Comparison of ENCODE assay signal across 23 cellular contexts in the genomic region with DNA sequence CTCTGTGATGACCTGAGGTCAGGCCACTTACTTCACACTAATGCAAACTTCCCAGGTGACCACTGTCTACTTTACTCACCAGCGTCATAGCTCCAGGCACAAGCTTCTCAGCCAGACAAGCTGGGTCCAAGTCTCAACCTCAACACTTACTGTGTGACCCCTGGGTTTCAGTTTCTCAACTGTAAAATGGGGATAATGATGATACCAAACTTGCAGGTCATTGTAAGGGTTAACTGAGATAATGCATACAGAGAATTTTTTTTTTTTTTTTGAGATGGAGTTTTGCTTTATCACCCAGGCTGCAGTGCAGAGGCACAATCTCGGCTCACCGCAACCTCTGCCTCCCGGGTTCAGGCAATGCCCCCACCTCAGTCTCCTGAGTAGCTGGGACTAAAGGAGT. TPM values are rescaled to one million over a fixed set of nuclear protein-coding genes. Genes with fewer than 3 reads are reported as not detected.
A peak's percentile ranks its signal among the peaks of the same experiment; 100 is the strongest.
DNase-seq lines count a peak whose midpoint lies in the region; ATAC-seq, FAIRE-seq and TF ChIP-seq lines count a peak whose summit lies in the region.
"Had no signal": no experiment of that assay in that cellular context is flagged by ENCODE, and none has a peak within 500 bp of the region (broad histone marks: within the 10 kb centered on the region; RNA-seq: fewer than 3 reads in every experiment).

No MANE protein-coding gene starts in this region.

- H3K4me3 Mint-ChIP-seq in GM23338: no peak overlapping the region
- H3K4me3 Mint-ChIP-seq in stimulated activated effector memory CD8-positive, alpha-beta T cell treated with anti-CD3 and anti-CD28 coated beads, Interleukin-12 subunit alpha, Interleukin-12 subunit beta, amount 100 ng/mL, for 72 hours: no peak overlapping the region
- H3K4me3 Mint-ChIP-seq: CD4-positive, alpha-beta memory T cell; HFFc6 had no signal

- peaks cover 7% of the 10 kb centered on the region for H3K9me1 ChIP-seq in K562 (ENCODE audit: control insufficient read depth, insufficient read depth, low read length)

- no peak overlapping the region for H3K27ac Mint-ChIP-seq in GM23338
- H3K27ac Mint-ChIP-seq in stimulated activated effector memory CD8-positive, alpha-beta T cell treated with anti-CD3 and anti-CD28 coated beads, Interleukin-12 subunit alpha, Interleukin-12 subunit beta, amount 100 ng/mL, for 72 hours: peak overlapping the region; percentile 41
- H3K27ac Mint-ChIP-seq: HFFc6 had no signal

- no peak overlapping the region for H3K4me3 ChIP-seq in GM23338
- no peak overlapping the region for H3K4me3 ChIP-seq in K562
- H3K4me3 ChIP-seq in lower lobe of right lung: no peak overlapping the region
- H3K4me3 ChIP-seq in PC-9: no peak overlapping the region
- H3K4me3 ChIP-seq: A549, GM12878 had no signal

- H3K4me2 ChIP-seq in GM23338 (no peak overlapping the region), K562 (ENCODE audit: insufficient read depth, low read length) (no peak overlapping the region), PC-9 (no peak overlapping the region)
- H3K4me2 ChIP-seq: A549 had no signal

- H3K79me2 ChIP-seq in GM23338 (replicated peaks; ENCODE audit: insufficient read depth) (no peaks in the 10 kb centered on the region), K562 (ENCODE audit: control insufficient read depth, insufficient read depth, low read length) (peaks cover 3% of the 10 kb centered on the region; the same call in 2 of the 3 replicates), PC-9 (ENCODE audit: low read depth) (peaks cover 19% of the 10 kb centered on the region; the same call in 1 of the 2 replicates)

- no peak for TF ChIP-seq EP300 in K562 (IDR thresholded peaks at IDR 0.05; ENCODE audit: low read length)

- no peaks in the 10 kb centered on the region; the same call in 1 of the 2 replicates for H3F3A ChIP-seq in GM23338 (replicated peaks; ENCODE audit: low read depth)
- peaks cover 22% of the 10 kb centered on the region; the same call in 1 of the 2 replicates for H3F3A ChIP-seq in PC-9 (ENCODE audit: insufficient read depth, low read depth)

- TF ChIP-seq CTCF in GM23338 (conservative IDR thresholded peaks at IDR 0.05; ENCODE audit: low read depth in 2 of 2) (no peak), RWPE1 (conservative IDR thresholded peaks at IDR 0.05; ENCODE audit: low read depth) (no peak), K562 (IDR thresholded peaks at IDR 0.05 in 2 of 3, conservative IDR thresholded peaks at IDR 0.05 in 1 of 3; ENCODE audit: insufficient read depth in 2 of 3, low read depth in 1 of 3, low read length in 3 of 3) (no peak), lower lobe of right lung (IDR thresholded peaks at IDR 0.05) (no peak), PC-9 (conservative IDR thresholded peaks at IDR 0.05) (no peak)

- peaks cover under 1% of the 10 kb centered on the region; the same call in 1 of the 3 replicates for H3K36me3 Mint-ChIP-seq in GM23338 (ENCODE audit: low read depth)
- H3K36me3 Mint-ChIP-seq in stimulated activated effector memory CD8-positive, alpha-beta T cell treated with anti-CD3 and anti-CD28 coated beads, Interleukin-12 subunit alpha, Interleukin-12 subunit beta, amount 100 ng/mL, for 72 hours: peaks cover 35% of the 10 kb centered on the region

- intact Hi-C loops in K562 (cut with micrococcal nuclease): no loop called here
- intact Hi-C loops in lower lobe of right lung (cut with DNase I): no loop called here
- intact Hi-C loops in left ventricle myocardium superior (cut with micrococcal nuclease): no loop called here
- intact Hi-C loops in PC-9 (cut with micrococcal nuclease; ENCODE audit: unreplicated experiment): loop anchor here (10.0 kb wide), 1 partner anchor 187 kb away; the partner anchor contains the start of genes S100PBP and YARS1

- FAIRE-seq in K562 (lab: Jason Lieb, UNC): no peak
- FAIRE-seq: A549, D721Med, GM12878, H1 had no signal

- CTCF ChIA-PET in RWPE1 (lab: Yijun Ruan, JAX): interaction anchor here (0.6 to 1.7 kb wide), 2 partner anchors 10 to 382 kb away, joined by 3 to 7 read pairs; no protein-coding TSS in a partner anchor
- CTCF ChIA-PET in K562 (lab: Yijun Ruan, JAX; ENCODE audit: low intra/inter-chr PET ratio): no interaction called here
- CTCF ChIA-PET in PC-9 (lab: Charles Lee): interaction anchor here (1.1 kb wide), 1 partner anchor 10 kb away, joined by 3 read pairs; no protein-coding TSS in a partner anchor

- TF ChIP-seq POLR2A in K562 (conservative IDR thresholded peaks at IDR 0.05): no peak

- 46% methylated on average over 4 of the region's 4 CpGs for WGBS in K562 (ENCODE audit: insufficient coverage, low coverage, missing lambda C conversion rate)

- H3K4me1 ChIP-seq in GM23338 (ENCODE audit: insufficient read depth): peaks cover 9% of the 10 kb centered on the region
- peaks cover 4 to 30% of the 10 kb centered on the region in 2 experiments for H3K4me1 ChIP-seq in K562 (replicated peaks in 1 of 2; ENCODE audit: control insufficient read depth in 2 of 2, insufficient read depth in 2 of 2, low read length in 2 of 2)
- H3K4me1 ChIP-seq in lower lobe of right lung: peaks cover 38% of the 10 kb centered on the region
- peaks cover 8% of the 10 kb centered on the region for H3K4me1 ChIP-seq in PC-9 (replicated peaks; ENCODE audit: insufficient read depth)

- POLR2A ChIA-PET in RWPE1 (lab: Yijun Ruan, JAX; ENCODE audit: low non-redundant PET) (no interaction called here), K562 (lab: Yijun Ruan, JAX) (interaction anchor here (1.4 to 2.4 kb wide), 3 partner anchors 9 to 16 kb away, joined by 4 to 13 read pairs (median 4); no protein-coding TSS in a partner anchor), PC-9 (lab: Charles Lee; ENCODE audit: unreplicated experiment) (no interaction called here)

- H3K36me3 ChIP-seq in GM23338 (ENCODE audit: insufficient read depth): no peaks in the 10 kb centered on the region
- peaks cover 34% of the 10 kb centered on the region; the same call in 2 of the 3 replicates for H3K36me3 ChIP-seq in K562 (ENCODE audit: control insufficient read depth, insufficient read depth, low read length)
- H3K36me3 ChIP-seq in lower lobe of right lung: no peaks in the 10 kb centered on the region
- peaks cover 14% of the 10 kb centered on the region for H3K36me3 ChIP-seq in PC-9 (ENCODE audit: low read depth)

- no peak for TF ChIP-seq RAD21 in K562 (CRISPR knock-in tag; conservative IDR thresholded peaks at IDR 0.05 in 1 of 2, IDR thresholded peaks at IDR 0.05 in 1 of 2)

- H3K27me3 ChIP-seq in GM23338 (ENCODE audit: insufficient read depth): no peaks in the 10 kb centered on the region
- no peaks in the 10 kb centered on the region for H3K27me3 ChIP-seq in K562 (ENCODE audit: control insufficient read depth in 2 of 2, insufficient read depth in 2 of 2, low read length in 2 of 2)
- H3K27me3 ChIP-seq in lower lobe of right lung (ENCODE audit: low read depth): no peaks in the 10 kb centered on the region
- no peaks in the 10 kb centered on the region for H3K27me3 ChIP-seq in PC-9 (ENCODE audit: insufficient read depth, low read depth)

- no peak overlapping the region for H3K9ac ChIP-seq in K562 (ENCODE audit: insufficient read depth in 1 of 2, low read depth in 2 of 2, low read length in 2 of 2)

- H3K9me3 Mint-ChIP-seq in GM23338: no peaks in the 10 kb centered on the region
- no peaks in the 10 kb centered on the region for H3K9me3 Mint-ChIP-seq in stimulated activated effector memory CD8-positive, alpha-beta T cell treated with anti-CD3 and anti-CD28 coated beads, Interleukin-12 subunit alpha, Interleukin-12 subunit beta, amount 100 ng/mL, for 72 hours
- H3K9me3 Mint-ChIP-seq: CD4-positive, alpha-beta memory T cell; HFFc6 had no signal

- H3K9me2 ChIP-seq in GM23338 (ENCODE audit: insufficient read depth): no peaks in the 10 kb centered on the region; the same call in 1 of the 2 replicates
- no peaks in the 10 kb centered on the region for H3K9me2 ChIP-seq in PC-9 (ENCODE audit: insufficient read depth)

- H2AFZ ChIP-seq in GM23338 (no peak overlapping the region), K562 (ENCODE audit: low read depth, low read length) (no peak overlapping the region), PC-9 (no peak overlapping the region)

- H4K20me1 ChIP-seq in GM23338 (replicated peaks; ENCODE audit: insufficient read depth): peaks cover 7% of the 10 kb centered on the region; the same call in 1 of the 2 replicates
- H4K20me1 ChIP-seq in K562 (replicated peaks; ENCODE audit: control insufficient read depth, insufficient read depth, low read length): peaks cover 40% of the 10 kb centered on the region
- H4K20me1 ChIP-seq in PC-9 (ENCODE audit: insufficient read depth): peaks cover 4% of the 10 kb centered on the region; the same call in 1 of the 2 replicates

- 0 out of 2 replicates have a peak overlapping the region, but pooled peaks have one; percentile 59 for H3K27ac ChIP-seq in GM23338 (ENCODE audit: low read depth)
- peak overlapping the region; percentile 32 for H3K27ac ChIP-seq in RWPE1
- no peak overlapping the region for H3K27ac ChIP-seq in K562 (ENCODE audit: extremely low read depth, low read depth, low read length)
- H3K27ac ChIP-seq in lower lobe of right lung: no peak overlapping the region
- no peak overlapping the region for H3K27ac ChIP-seq in PC-9
- H3K27ac ChIP-seq: A549 had no signal

- DNase-seq in GM23338 (ENCODE audit: low spot score) (no peak), RWPE1 (ENCODE audit: low spot score) (no peak), K562 (ENCODE audit: extremely low read depth in 1 of 4, low spot score in 3 of 4) (no peak), lower lobe of right lung (no peak), left ventricle myocardium superior (no peak), PC-9 (no peak), NCI-H2227 (lab: John Stamatoyannopoulos, UW; ENCODE audit: unreplicated experiment) (no peak)
- no peak for DNase-seq in stimulated activated effector memory CD8-positive, alpha-beta T cell treated with anti-CD3 and anti-CD28 coated beads, Interleukin-12 subunit alpha, Interleukin-12 subunit beta, amount 100 ng/mL, for 72 hours (ENCODE audit: low spot score in 2 of 2)
- DNase-seq: 8988T; ACHN; C1 segment of cervical spinal cord; CD4-positive, alpha-beta memory T cell; COR-L47; DMS 273 treated with DMSO at 0.1 percent for 48 hours; DMS79; EL; GDM1; HCEC 1CT; HFFc6 had no signal

- in situ Hi-C loops in K562 (cut with MboI): no loop called here

- H3K27me3 Mint-ChIP-seq in GM23338 (ENCODE audit: insufficient read depth, low read depth, poor library complexity): peaks cover 2% of the 10 kb centered on the region
- H3K27me3 Mint-ChIP-seq: CD4-positive, alpha-beta memory T cell had no signal

- ATAC-seq in GM23338: no peak
- ATAC-seq in K562: no peak
- ATAC-seq in stimulated activated effector memory CD8-positive, alpha-beta T cell treated with anti-CD3 and anti-CD28 coated beads, Interleukin-12 subunit alpha, Interleukin-12 subunit beta, amount 100 ng/mL, for 72 hours: no peak
- ATAC-seq in lower lobe of right lung: no peak
- no peak for ATAC-seq in left ventricle myocardium superior

- H3K9me3 ChIP-seq in K562 (replicated peaks; ENCODE audit: control insufficient read depth, insufficient read depth, low read depth, low read length) (no peaks in the 10 kb centered on the region), lower lobe of right lung (no peaks in the 10 kb centered on the region), PC-9 (ENCODE audit: insufficient read depth, low read depth) (no peaks in the 10 kb centered on the region)
- H3K9me3 ChIP-seq: A549 had no signal

- no TSS peak for BruUV-seq in K562 (replicated peaks; lab: Mats Ljungman, UMichigan)
- no TSS peak for BruUV-seq in PC-9 (replicated peaks; lab: Mats Ljungman, UMichigan)

- peaks cover 31% of the 10 kb centered on the region for H3K4me1 Mint-ChIP-seq in GM23338
- peaks cover 62% of the 10 kb centered on the region for H3K4me1 Mint-ChIP-seq in stimulated activated effector memory CD8-positive, alpha-beta T cell treated with anti-CD3 and anti-CD28 coated beads, Interleukin-12 subunit alpha, Interleukin-12 subunit beta, amount 100 ng/mL, for 72 hours

RNA-seq across cellular contexts. Expression of gene AK2, which starts 34.7 kb away (rescaled TPM):
- total RNA-seq in GM23338 (2014; rRNA removed; shearing (Covaris generic)): 142 and 165 TPM in 2 replicates
- polyA plus RNA-seq in GM23338 (2016; fragmentation: Nextera tagmentation; extraction: Ambion mirVana) (121 and 125 TPM in 2 replicates), K562 (2011; rRNA removed) (447 and 549 TPM in 2 replicates), K562 (2014; fragmentation: Illumina TruSeq; extraction: Trizol) (802 and 1,050 TPM in 2 replicates), K562 (2014; fragmentation: Nextera tagmentation; extraction: Ambion mirVana) (100 to 1,000 TPM; 105 to 140 TPM), K562 (2014; rRNA removed) (512 and 577 TPM in 2 replicates)
- 308 and 373 TPM in 2 replicates for total RNA-seq in K562 (2011; cell fraction: chromatin; rRNA removed; ENCODE audit: low replicate concordance)
- 190 and 213 TPM in 2 replicates for total RNA-seq in K562 (2011; cell fraction: nucleolus; rRNA removed)
- total RNA-seq in K562 (2011; cell fraction: nucleoplasm; rRNA removed): 283 and 338 TPM in 2 replicates
- total RNA-seq in K562 (2014; rRNA removed) (349 and 444 TPM in 2 replicates), K562 (2014; rRNA removed; fragmentation: Illumina TruSeq; extraction: Trizol) (456 and 483 TPM in 2 replicates), K562 (2015; rRNA removed; fragmentation: Illumina TruSeq; extraction: Trizol) (490 and 510 TPM in 2 replicates), K562 (2021) (509 and 517 TPM in 2 replicates), lower lobe of right lung (103 TPM), left ventricle myocardium superior (121 TPM), PC-9 (2021) (191 and 232 TPM in 2 replicates)
- polyA plus RNA-seq in K562 (2011; cell fraction: cytosol; rRNA removed): 383 and 522 TPM in 2 replicates
- polyA plus RNA-seq in K562 (2011; cell fraction: nucleus; rRNA removed): 310 and 377 TPM in 2 replicates
- 354 and 451 TPM in 2 replicates for polyA plus RNA-seq in K562 (2012)
- 247 and 258 TPM in 2 replicates for polyA minus RNA-seq in K562 (2011; rRNA and poly(A)+ RNA removed)
- 169 and 177 TPM in 2 replicates for polyA minus RNA-seq in K562 (2011; cell fraction: cytosol; rRNA and poly(A)+ RNA removed)
- 101 and 183 TPM in 2 replicates for polyA minus RNA-seq in K562 (2011; cell fraction: nucleus; rRNA and poly(A)+ RNA removed)

RNA-seq across cellular contexts. Expression of gene RNF19B, which starts 37.4 kb away (rescaled TPM):
- total RNA-seq in GM23338 (2014; rRNA removed; shearing (Covaris generic)): 10.6 and 11.9 TPM in 2 replicates
- polyA plus RNA-seq in GM23338 (2016; fragmentation: Nextera tagmentation; extraction: Ambion mirVana): 2.6 and 2.9 TPM in 2 replicates
- total RNA-seq in K562 (2011; cell fraction: chromatin; rRNA removed; ENCODE audit: low replicate concordance): 7.2 and 10.6 TPM in 2 replicates
- 7.9 and 11.3 TPM in 2 replicates for total RNA-seq in K562 (2011; cell fraction: nucleolus; rRNA removed)
- total RNA-seq in K562 (2011; cell fraction: nucleoplasm; rRNA removed): 6.7 and 7.8 TPM in 2 replicates
- 9.6 and 11.8 TPM in 2 replicates for total RNA-seq in K562 (2014; rRNA removed)
- total RNA-seq in K562 (2014; rRNA removed; fragmentation: Illumina TruSeq; extraction: Trizol): 9.1 and 10.2 TPM in 2 replicates
- 10.5 and 10.9 TPM in 2 replicates for total RNA-seq in K562 (2015; rRNA removed; fragmentation: Illumina TruSeq; extraction: Trizol)
- total RNA-seq in K562 (2021): 14.9 TPM in 2 replicates
- 10.2 and 14.3 TPM in 2 replicates for polyA plus RNA-seq in K562 (2011; rRNA removed)
- 9.9 and 11.1 TPM in 2 replicates for polyA plus RNA-seq in K562 (2011; cell fraction: cytosol; rRNA removed)
- 5.4 and 6.0 TPM in 2 replicates for polyA plus RNA-seq in K562 (2011; cell fraction: nucleus; rRNA removed)
- polyA plus RNA-seq in K562 (2012): 12.3 and 15.2 TPM in 2 replicates
- polyA plus RNA-seq in K562 (2014; fragmentation: Illumina TruSeq; extraction: Trizol): 14.1 and 14.6 TPM in 2 replicates
- polyA plus RNA-seq in K562 (2014; fragmentation: Nextera tagmentation; extraction: Ambion mirVana): 1 to 10 TPM; 2.6 to 2.8 TPM
- 10.1 and 11.6 TPM in 2 replicates for polyA plus RNA-seq in K562 (2014; rRNA removed)
- polyA minus RNA-seq in K562 (2011; rRNA and poly(A)+ RNA removed): 18.7 and 25.2 TPM in 2 replicates
- polyA minus RNA-seq in K562 (2011; cell fraction: cytosol; rRNA and poly(A)+ RNA removed): 7.8 and 11.6 TPM in 2 replicates
- polyA minus RNA-seq in K562 (2011; cell fraction: nucleus; rRNA and poly(A)+ RNA removed): 4.7 and 7.8 TPM in 2 replicates
- 27.9 TPM for total RNA-seq in lower lobe of right lung
- 13.3 TPM for total RNA-seq in left ventricle myocardium superior
- 25.4 and 25.5 TPM in 2 replicates for total RNA-seq in PC-9 (2021)

Comparison
In these comparisons a context has a peak if more than half of its experiments do, and no peak if none do; other contexts are left out.
1. H3K27ac ChIP-seq: peak in GM23338 (single experiment) and RWPE1 (single experiment); none in K562 (single experiment), lower lobe of right lung (single experiment) and PC-9 (single experiment).